8 cellular contexts compared by ENCODE assay signal in the genomic region with DNA sequence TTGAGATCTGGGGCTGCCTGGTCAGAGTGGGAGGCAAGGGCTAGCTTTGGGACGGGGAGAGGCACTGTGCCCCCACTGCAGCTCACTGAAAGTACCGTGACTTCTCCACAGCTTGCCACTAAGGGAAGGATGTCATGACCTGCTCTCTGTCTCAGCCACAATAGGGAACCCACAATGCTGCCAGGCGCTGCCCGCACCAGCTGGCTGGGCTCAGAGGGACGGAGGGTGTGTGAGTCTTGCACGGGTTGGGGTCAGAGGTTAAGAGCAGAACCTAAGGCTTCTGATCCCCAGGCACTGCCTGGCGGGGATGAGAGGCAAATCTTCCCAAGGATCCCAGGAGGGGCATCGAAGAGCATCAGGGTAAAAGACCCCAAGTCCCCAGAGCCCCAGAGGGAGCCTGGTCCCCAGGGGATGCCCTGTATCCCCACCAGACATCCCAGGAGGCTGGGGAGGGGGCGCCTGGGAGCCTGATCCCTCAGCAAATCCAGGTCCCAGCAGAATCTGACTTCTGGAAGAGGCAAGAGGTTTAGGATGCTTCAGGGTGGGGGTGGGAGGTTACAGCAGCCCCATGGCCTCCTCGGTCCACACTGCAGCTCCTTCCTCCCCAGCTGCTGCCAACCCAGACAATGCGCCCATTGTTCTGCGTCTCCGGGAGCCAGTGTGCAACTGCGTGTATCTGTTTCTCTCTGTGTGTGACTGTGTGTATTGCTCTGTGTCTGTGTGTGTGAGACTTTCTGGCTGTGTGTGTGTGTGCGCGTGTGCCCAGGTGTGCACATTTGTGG. TPM values are rescaled to one million over a fixed set of nuclear protein-coding genes. Genes with fewer than 3 reads are reported as not detected.
DNase-seq lines count a peak whose midpoint lies in the region; ATAC-seq and TF ChIP-seq lines count a peak whose summit lies in the region.

No MANE protein-coding gene starts in this region.

- no peak overlapping the region for H2AFZ ChIP-seq in osteoblast (ENCODE audit: low read length)

- H3K27me3 Mint-ChIP-seq in activated naive CD4-positive, alpha-beta T cell treated with anti-CD3 and anti-CD28 coated beads, Interleukin-2, amount 10 ng/mL, durations not matched to agents 7 days and 5 days: peaks cover 23% of the 10 kb centered on the region
- H3K27me3 Mint-ChIP-seq in memory B cell: no peaks in the 10 kb centered on the region

- H3K27ac Mint-ChIP-seq in activated naive CD4-positive, alpha-beta T cell treated with anti-CD3 and anti-CD28 coated beads, Interleukin-2, amount 10 ng/mL, durations not matched to agents 7 days and 5 days: no peak overlapping the region
- peak overlapping the region; percentile 64 for H3K27ac Mint-ChIP-seq in memory B cell

- H4K20me1 ChIP-seq in osteoblast (ENCODE audit: insufficient read depth, low read length): peaks cover 12% of the 10 kb centered on the region

- CTCF ChIA-PET in activated naive CD4-positive, alpha-beta T cell treated with anti-CD3 and anti-CD28 coated beads, Interleukin-2, amount 10 ng/mL, durations not matched to agents 7 days and 5 days (lab: Charles Lee): interaction anchor here (1.6 kb wide), 1 partner anchor 122 kb away, joined by 5 read pairs; no protein-coding TSS in a partner anchor

- no peaks in the 10 kb centered on the region for H3K27me3 ChIP-seq in osteoblast (ENCODE audit: insufficient read depth, low read length)

- H3K4me2 ChIP-seq in osteoblast (ENCODE audit: insufficient read depth, low read length): no peak overlapping the region

- H3K36me3 ChIP-seq in osteoblast (ENCODE audit: insufficient read depth, low read length): peaks cover 9% of the 10 kb centered on the region

- no peaks in the 10 kb centered on the region for H3K9me3 ChIP-seq in osteoblast (ENCODE audit: low read depth, low read length)

- peaks cover 14% of the 10 kb centered on the region for H3K36me3 Mint-ChIP-seq in activated naive CD4-positive, alpha-beta T cell treated with anti-CD3 and anti-CD28 coated beads, Interleukin-2, amount 10 ng/mL, durations not matched to agents 7 days and 5 days
- H3K36me3 Mint-ChIP-seq in memory B cell: peaks cover 2% of the 10 kb centered on the region

- H3K4me1 ChIP-seq in osteoblast (ENCODE audit: insufficient read depth, low read length): peaks cover 12% of the 10 kb centered on the region

- no peak overlapping the region for H3K4me3 ChIP-seq in osteoblast (ENCODE audit: insufficient read depth, low read length)

- H3K79me2 ChIP-seq in osteoblast (ENCODE audit: insufficient read depth, low read length): no peaks in the 10 kb centered on the region

- no peak overlapping the region for H3K27ac ChIP-seq in osteoblast (ENCODE audit: low read depth, low read length)

- TF ChIP-seq CTCF in osteoblast (IDR thresholded peaks at IDR 0.05; ENCODE audit: extremely low read depth, low read depth, low read length): no peak

- peaks cover 57% of the 10 kb centered on the region for H3K4me1 Mint-ChIP-seq in activated naive CD4-positive, alpha-beta T cell treated with anti-CD3 and anti-CD28 coated beads, Interleukin-2, amount 10 ng/mL, durations not matched to agents 7 days and 5 days
- H3K4me1 Mint-ChIP-seq in memory B cell: peaks cover 42% of the 10 kb centered on the region

- no peaks in the 10 kb centered on the region for H3K9me3 Mint-ChIP-seq in activated naive CD4-positive, alpha-beta T cell treated with anti-CD3 and anti-CD28 coated beads, Interleukin-2, amount 10 ng/mL, durations not matched to agents 7 days and 5 days
- H3K9me3 Mint-ChIP-seq in memory B cell: no peaks in the 10 kb centered on the region

- no peak overlapping the region for H3K4me3 Mint-ChIP-seq in activated naive CD4-positive, alpha-beta T cell treated with anti-CD3 and anti-CD28 coated beads, Interleukin-2, amount 10 ng/mL, durations not matched to agents 7 days and 5 days
- peak overlapping the region; percentile 79 for H3K4me3 Mint-ChIP-seq in memory B cell

- DNase-seq in Ammon's horn (ENCODE audit: low spot score) (peak; percentile 96), HT1080 (ENCODE audit: low read depth) (peak; percentile 84), memory B cell (ENCODE audit: low spot score in 2 of 2) (no peak), osteoblast (ENCODE audit: insufficient read length, low spot score, missing footprints) (no peak), DMS53 (lab: John Stamatoyannopoulos, UW) (no peak)
- DNase-seq in activated naive CD4-positive, alpha-beta T cell treated with anti-CD3 and anti-CD28 coated beads, Interleukin-2, amount 10 ng/mL, durations not matched to agents 7 days and 5 days: peak; percentile 45
- DNase-seq in activated CD4-positive, CD25-positive, alpha-beta regulatory T cell treated with anti-CD3 and anti-CD28 coated beads, Interleukin-2, amount 50 U/mL, for 72 hours: no peak

- ATAC-seq in memory B cell (ENCODE audit: low read depth): peak; percentile 19
- no peak for ATAC-seq in GM21717 (IDR thresholded peaks at IDR 0.05; ENCODE audit: unreplicated experiment)

RNA-seq across cellular contexts. Expression of gene MARCKSL1, which starts 2.0 kb away (rescaled TPM):
- 89.4 and 127 TPM in 2 replicates for total RNA-seq in HT1080 (2014; rRNA removed; shearing (Covaris generic))
- polyA plus RNA-seq in HT1080 (2015; cell fraction: cytosol; rRNA removed): 130 and 148 TPM in 2 replicates
- 61.1 and 61.3 TPM in 2 replicates for polyA plus RNA-seq in HT1080 (2015; cell fraction: nucleus; rRNA removed)
- total RNA-seq in osteoblast: 15.9 and 16.6 TPM in 2 replicates

RNA-seq across cellular contexts. Expression of gene FAM229A, which starts 24.2 kb away (rescaled TPM):
- total RNA-seq in HT1080 (2014; rRNA removed; shearing (Covaris generic)): 1.2 and 1.9 TPM in 2 replicates
- 0.58 and 1.1 TPM in 2 replicates for polyA plus RNA-seq in HT1080 (2015; cell fraction: cytosol; rRNA removed)
- 38.6 and 39.2 TPM in 2 replicates for polyA plus RNA-seq in HT1080 (2015; cell fraction: nucleus; rRNA removed)
- 1.8 and 2.5 TPM in 2 replicates for total RNA-seq in osteoblast

RNA-seq across cellular contexts. Expression of gene TSSK3, which starts 24.3 kb away (rescaled TPM):
- 0.60 TPM in 1 of 2 replicates, not detected in the other for total RNA-seq in HT1080 (2014; rRNA removed; shearing (Covaris generic))
- 0.34 and 0.67 TPM in 2 replicates for polyA plus RNA-seq in HT1080 (2015; cell fraction: cytosol; rRNA removed)
- polyA plus RNA-seq in HT1080 (2015; cell fraction: nucleus; rRNA removed): 1.6 and 3.7 TPM in 2 replicates
- total RNA-seq in osteoblast: 1.5 and 1.8 TPM in 2 replicates

RNA-seq across cellular contexts. Expression of gene HDAC1, which starts 46.2 kb away (rescaled TPM):
- total RNA-seq in HT1080 (2014; rRNA removed; shearing (Covaris generic)): 123 and 126 TPM in 2 replicates
- 118 and 122 TPM in 2 replicates for polyA plus RNA-seq in HT1080 (2015; cell fraction: cytosol; rRNA removed)
- 179 and 182 TPM in 2 replicates for polyA plus RNA-seq in HT1080 (2015; cell fraction: nucleus; rRNA removed)
- total RNA-seq in osteoblast: 44.5 and 46.6 TPM in 2 replicates

RNA-seq across cellular contexts. Expression of gene BSDC1, which starts 56.2 kb away (rescaled TPM):
- total RNA-seq in HT1080 (2014; rRNA removed; shearing (Covaris generic)): 31.8 and 33.4 TPM in 2 replicates
- 37.5 and 41.3 TPM in 2 replicates for polyA plus RNA-seq in HT1080 (2015; cell fraction: cytosol; rRNA removed)
- polyA plus RNA-seq in HT1080 (2015; cell fraction: nucleus; rRNA removed): 69.3 and 81.2 TPM in 2 replicates
- 68.0 and 69.0 TPM in 2 replicates for total RNA-seq in osteoblast

Comparison
In these comparisons a context has a peak if more than half of its experiments do, and no peak if none do; other contexts are left out.
1. DNase-seq: peak in Ammon's horn (single experiment), HT1080 (single experiment) and activated naive CD4-positive, alpha-beta T cell treated with anti-CD3 and anti-CD28 coated beads, Interleukin-2, amount 10 ng/mL, durations not matched to agents 7 days and 5 days (single experiment); none in memory B cell (0 of 2), osteoblast (single experiment), activated CD4-positive, CD25-positive, alpha-beta regulatory T cell treated with anti-CD3 and anti-CD28 coated beads, Interleukin-2, amount 50 U/mL, for 72 hours (single experiment) and DMS53 (single experiment).